Comparison of ENCODE assay signal across 1 cellular context in the genomic region with DNA sequence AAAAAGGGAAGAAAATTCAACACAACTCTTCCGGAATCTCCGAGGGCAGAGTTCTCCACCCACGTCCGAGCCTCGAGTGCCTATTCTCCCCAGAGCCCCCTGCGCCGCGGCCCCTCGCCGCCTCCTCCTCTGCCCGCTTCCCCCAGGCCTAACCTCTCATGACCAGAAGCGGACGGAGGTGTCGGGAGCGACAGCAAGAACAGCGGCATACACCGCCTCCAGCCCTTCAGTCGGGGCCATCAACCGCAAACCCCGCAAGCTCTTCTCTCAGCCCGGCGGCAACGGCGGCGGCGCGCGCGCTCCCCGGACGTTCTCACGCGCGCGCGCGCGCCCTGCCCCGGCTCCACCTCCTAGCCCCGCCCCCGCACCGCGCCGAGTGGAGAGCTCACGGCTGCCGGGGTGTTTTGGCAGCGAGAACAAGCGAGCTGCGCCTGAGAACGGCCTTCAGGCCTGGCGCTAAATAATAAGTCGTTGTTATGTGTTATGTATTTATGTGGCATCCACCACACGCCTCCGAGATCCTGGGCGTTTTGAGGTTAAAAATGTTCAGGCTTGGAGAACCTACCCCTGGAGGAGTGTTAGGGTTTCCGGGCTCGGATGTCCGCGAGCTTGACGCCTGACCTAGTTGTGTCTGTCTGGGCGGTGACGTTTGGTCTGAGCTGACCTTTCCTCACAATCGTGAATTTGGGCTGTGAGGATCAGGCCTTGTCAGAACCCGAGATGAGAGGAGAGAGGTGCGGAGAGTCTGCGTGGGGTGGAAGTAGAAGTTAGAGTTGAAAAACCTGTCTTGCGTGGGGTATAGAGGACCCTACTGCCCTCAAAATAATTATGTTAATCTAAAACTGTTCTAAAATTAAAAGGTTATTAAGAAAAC.
TF ChIP-seq lines count a peak whose summit lies in the region.

A gene with protein sequence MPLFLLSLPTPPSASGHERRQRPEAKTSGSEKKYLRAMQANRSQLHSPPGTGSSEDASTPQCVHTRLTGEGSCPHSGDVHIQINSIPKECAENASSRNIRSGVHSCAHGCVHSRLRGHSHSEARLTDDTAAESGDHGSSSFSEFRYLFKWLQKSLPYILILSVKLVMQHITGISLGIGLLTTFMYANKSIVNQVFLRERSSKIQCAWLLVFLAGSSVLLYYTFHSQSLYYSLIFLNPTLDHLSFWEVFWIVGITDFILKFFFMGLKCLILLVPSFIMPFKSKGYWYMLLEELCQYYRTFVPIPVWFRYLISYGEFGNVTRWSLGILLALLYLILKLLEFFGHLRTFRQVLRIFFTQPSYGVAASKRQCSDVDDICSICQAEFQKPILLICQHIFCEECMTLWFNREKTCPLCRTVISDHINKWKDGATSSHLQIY (minus strand): TSS at position 286 of the 874 bp plus-strand sequence. CDS start 77 bp downstream, at position 209.

TF ChIP-seq in K562, 482 proteins besides CTCF, POLR2A, EP300 and RAD21 (continued from another document and continues in another):
- TF ChIP-seq SNRNP70 (optimal IDR thresholded peaks at IDR 0.05; ENCODE audit: low read depth, low read length) (no peak), SMARCA5 (IDR thresholded peaks at IDR 0.05) (no peak), ARID1B (IDR thresholded peaks at IDR 0.05) (peak; percentile 52; the same call in 1 of the 2 replicates), SIRT6 (IDR thresholded peaks at IDR 0.05; ENCODE audit: low read depth, low read length) (no peak), POLR2AphosphoS5 (IDR thresholded peaks at IDR 0.05; ENCODE audit: control insufficient read depth, insufficient read depth, low read depth, low read length) (peak; percentile 75), RBBP5 (IDR thresholded peaks at IDR 0.05; ENCODE audit: borderline replicate concordance, insufficient read depth, low read length, poor library complexity, severe bottlenecking) (peak; percentile 90), HDAC6 (IDR thresholded peaks at IDR 0.05; ENCODE audit: low read depth, low read length) (no peak), ZSCAN29 (IDR thresholded peaks at IDR 0.05) (no peak), ZZZ3 (IDR thresholded peaks at IDR 0.05) (no peak), ZKSCAN3 (CRISPR knock-in tag; IDR thresholded peaks at IDR 0.05) (no peak), MIER1 (IDR thresholded peaks at IDR 0.05; ENCODE audit: low read depth) (0 out of 2 replicates have a peak, but pooled peaks have one; percentile 50), RUNX1 (IDR thresholded peaks at IDR 0.05; ENCODE audit: low read depth) (no peak), SRF (CRISPR knock-in tag; IDR thresholded peaks at IDR 0.05) (0 out of 4 replicates have a peak, but pooled peaks of 1 of the 2 experiments have one; percentile 11), KDM1A (IDR thresholded peaks at IDR 0.05) (no peak), NFIC (IDR thresholded peaks at IDR 0.05) (peak; percentile 64; the same call in 1 of the 2 replicates), TAL1 (IDR thresholded peaks at IDR 0.05) (no peak)
- TF ChIP-seq, protein P1, sequence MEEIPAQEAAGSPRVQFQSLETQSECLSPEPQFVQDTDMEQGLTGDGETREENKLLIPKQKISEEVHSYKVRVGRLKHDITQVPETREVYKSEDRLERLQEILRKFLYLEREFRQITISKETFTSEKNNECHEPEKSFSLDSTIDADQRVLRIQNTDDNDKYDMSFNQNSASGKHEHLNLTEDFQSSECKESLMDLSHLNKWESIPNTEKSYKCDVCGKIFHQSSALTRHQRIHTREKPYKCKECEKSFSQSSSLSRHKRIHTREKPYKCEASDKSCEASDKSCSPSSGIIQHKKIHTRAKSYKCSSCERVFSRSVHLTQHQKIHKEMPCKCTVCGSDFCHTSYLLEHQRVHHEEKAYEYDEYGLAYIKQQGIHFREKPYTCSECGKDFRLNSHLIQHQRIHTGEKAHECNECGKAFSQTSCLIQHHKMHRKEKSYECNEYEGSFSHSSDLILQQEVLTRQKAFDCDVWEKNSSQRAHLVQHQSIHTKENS (CRISPR knock-in tag; IDR thresholded peaks at IDR 0.05): no peak
- TF ChIP-seq, protein P2, sequence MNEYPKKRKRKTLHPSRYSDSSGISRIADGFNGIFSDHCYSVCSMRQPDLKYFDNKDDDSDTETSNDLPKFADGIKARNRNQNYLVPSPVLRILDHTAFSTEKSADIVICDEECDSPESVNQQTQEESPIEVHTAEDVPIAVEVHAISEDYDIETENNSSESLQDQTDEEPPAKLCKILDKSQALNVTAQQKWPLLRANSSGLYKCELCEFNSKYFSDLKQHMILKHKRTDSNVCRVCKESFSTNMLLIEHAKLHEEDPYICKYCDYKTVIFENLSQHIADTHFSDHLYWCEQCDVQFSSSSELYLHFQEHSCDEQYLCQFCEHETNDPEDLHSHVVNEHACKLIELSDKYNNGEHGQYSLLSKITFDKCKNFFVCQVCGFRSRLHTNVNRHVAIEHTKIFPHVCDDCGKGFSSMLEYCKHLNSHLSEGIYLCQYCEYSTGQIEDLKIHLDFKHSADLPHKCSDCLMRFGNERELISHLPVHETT (CRISPR knock-in tag; conservative IDR thresholded peaks at IDR 0.05 in 1 of 2, IDR thresholded peaks at IDR 0.05 in 1 of 2): no peak; a peak in 1 of 4 replicates
- TF ChIP-seq, protein P3, sequence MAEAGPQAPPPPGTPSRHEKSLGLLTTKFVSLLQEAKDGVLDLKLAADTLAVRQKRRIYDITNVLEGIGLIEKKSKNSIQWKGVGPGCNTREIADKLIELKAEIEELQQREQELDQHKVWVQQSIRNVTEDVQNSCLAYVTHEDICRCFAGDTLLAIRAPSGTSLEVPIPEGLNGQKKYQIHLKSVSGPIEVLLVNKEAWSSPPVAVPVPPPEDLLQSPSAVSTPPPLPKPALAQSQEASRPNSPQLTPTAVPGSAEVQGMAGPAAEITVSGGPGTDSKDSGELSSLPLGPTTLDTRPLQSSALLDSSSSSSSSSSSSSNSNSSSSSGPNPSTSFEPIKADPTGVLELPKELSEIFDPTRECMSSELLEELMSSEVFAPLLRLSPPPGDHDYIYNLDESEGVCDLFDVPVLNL (CRISPR knock-in tag; IDR thresholded peaks at IDR 0.05; ENCODE audit: low read depth): no peak
- TF ChIP-seq, protein P4, sequence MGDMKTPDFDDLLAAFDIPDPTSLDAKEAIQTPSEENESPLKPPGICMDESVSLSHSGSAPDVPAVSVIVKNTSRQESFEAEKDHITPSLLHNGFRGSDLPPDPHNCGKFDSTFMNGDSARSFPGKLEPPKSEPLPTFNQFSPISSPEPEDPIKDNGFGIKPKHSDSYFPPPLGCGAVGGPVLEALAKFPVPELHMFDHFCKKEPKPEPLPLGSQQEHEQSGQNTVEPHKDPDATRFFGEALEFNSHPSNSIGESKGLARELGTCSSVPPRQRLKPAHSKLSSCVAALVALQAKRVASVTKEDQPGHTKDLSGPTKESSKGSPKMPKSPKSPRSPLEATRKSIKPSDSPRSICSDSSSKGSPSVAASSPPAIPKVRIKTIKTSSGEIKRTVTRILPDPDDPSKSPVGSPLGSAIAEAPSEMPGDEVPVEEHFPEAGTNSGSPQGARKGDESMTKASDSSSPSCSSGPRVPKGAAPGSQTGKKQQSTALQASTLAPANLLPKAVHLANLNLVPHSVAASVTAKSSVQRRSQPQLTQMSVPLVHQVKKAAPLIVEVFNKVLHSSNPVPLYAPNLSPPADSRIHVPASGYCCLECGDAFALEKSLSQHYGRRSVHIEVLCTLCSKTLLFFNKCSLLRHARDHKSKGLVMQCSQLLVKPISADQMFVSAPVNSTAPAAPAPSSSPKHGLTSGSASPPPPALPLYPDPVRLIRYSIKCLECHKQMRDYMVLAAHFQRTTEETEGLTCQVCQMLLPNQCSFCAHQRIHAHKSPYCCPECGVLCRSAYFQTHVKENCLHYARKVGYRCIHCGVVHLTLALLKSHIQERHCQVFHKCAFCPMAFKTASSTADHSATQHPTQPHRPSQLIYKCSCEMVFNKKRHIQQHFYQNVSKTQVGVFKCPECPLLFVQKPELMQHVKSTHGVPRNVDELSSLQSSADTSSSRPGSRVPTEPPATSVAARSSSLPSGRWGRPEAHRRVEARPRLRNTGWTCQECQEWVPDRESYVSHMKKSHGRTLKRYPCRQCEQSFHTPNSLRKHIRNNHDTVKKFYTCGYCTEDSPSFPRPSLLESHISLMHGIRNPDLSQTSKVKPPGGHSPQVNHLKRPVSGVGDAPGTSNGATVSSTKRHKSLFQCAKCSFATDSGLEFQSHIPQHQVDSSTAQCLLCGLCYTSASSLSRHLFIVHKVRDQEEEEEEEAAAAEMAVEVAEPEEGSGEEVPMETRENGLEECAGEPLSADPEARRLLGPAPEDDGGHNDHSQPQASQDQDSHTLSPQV (IDR thresholded peaks at IDR 0.05): peak; percentile 74
- TF ChIP-seq, protein P5, sequence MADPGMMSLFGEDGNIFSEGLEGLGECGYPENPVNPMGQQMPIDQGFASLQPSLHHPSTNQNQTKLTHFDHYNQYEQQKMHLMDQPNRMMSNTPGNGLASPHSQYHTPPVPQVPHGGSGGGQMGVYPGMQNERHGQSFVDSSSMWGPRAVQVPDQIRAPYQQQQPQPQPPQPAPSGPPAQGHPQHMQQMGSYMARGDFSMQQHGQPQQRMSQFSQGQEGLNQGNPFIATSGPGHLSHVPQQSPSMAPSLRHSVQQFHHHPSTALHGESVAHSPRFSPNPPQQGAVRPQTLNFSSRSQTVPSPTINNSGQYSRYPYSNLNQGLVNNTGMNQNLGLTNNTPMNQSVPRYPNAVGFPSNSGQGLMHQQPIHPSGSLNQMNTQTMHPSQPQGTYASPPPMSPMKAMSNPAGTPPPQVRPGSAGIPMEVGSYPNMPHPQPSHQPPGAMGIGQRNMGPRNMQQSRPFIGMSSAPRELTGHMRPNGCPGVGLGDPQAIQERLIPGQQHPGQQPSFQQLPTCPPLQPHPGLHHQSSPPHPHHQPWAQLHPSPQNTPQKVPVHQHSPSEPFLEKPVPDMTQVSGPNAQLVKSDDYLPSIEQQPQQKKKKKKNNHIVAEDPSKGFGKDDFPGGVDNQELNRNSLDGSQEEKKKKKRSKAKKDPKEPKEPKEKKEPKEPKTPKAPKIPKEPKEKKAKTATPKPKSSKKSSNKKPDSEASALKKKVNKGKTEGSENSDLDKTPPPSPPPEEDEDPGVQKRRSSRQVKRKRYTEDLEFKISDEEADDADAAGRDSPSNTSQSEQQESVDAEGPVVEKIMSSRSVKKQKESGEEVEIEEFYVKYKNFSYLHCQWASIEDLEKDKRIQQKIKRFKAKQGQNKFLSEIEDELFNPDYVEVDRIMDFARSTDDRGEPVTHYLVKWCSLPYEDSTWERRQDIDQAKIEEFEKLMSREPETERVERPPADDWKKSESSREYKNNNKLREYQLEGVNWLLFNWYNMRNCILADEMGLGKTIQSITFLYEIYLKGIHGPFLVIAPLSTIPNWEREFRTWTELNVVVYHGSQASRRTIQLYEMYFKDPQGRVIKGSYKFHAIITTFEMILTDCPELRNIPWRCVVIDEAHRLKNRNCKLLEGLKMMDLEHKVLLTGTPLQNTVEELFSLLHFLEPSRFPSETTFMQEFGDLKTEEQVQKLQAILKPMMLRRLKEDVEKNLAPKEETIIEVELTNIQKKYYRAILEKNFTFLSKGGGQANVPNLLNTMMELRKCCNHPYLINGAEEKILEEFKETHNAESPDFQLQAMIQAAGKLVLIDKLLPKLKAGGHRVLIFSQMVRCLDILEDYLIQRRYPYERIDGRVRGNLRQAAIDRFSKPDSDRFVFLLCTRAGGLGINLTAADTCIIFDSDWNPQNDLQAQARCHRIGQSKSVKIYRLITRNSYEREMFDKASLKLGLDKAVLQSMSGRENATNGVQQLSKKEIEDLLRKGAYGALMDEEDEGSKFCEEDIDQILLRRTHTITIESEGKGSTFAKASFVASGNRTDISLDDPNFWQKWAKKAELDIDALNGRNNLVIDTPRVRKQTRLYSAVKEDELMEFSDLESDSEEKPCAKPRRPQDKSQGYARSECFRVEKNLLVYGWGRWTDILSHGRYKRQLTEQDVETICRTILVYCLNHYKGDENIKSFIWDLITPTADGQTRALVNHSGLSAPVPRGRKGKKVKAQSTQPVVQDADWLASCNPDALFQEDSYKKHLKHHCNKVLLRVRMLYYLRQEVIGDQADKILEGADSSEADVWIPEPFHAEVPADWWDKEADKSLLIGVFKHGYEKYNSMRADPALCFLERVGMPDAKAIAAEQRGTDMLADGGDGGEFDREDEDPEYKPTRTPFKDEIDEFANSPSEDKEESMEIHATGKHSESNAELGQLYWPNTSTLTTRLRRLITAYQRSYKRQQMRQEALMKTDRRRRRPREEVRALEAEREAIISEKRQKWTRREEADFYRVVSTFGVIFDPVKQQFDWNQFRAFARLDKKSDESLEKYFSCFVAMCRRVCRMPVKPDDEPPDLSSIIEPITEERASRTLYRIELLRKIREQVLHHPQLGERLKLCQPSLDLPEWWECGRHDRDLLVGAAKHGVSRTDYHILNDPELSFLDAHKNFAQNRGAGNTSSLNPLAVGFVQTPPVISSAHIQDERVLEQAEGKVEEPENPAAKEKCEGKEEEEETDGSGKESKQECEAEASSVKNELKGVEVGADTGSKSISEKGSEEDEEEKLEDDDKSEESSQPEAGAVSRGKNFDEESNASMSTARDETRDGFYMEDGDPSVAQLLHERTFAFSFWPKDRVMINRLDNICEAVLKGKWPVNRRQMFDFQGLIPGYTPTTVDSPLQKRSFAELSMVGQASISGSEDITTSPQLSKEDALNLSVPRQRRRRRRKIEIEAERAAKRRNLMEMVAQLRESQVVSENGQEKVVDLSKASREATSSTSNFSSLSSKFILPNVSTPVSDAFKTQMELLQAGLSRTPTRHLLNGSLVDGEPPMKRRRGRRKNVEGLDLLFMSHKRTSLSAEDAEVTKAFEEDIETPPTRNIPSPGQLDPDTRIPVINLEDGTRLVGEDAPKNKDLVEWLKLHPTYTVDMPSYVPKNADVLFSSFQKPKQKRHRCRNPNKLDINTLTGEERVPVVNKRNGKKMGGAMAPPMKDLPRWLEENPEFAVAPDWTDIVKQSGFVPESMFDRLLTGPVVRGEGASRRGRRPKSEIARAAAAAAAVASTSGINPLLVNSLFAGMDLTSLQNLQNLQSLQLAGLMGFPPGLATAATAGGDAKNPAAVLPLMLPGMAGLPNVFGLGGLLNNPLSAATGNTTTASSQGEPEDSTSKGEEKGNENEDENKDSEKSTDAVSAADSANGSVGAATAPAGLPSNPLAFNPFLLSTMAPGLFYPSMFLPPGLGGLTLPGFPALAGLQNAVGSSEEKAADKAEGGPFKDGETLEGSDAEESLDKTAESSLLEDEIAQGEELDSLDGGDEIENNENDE (IDR thresholded peaks at IDR 0.05; ENCODE audit: low read depth, low read length): no peak
- TF ChIP-seq, protein P6, sequence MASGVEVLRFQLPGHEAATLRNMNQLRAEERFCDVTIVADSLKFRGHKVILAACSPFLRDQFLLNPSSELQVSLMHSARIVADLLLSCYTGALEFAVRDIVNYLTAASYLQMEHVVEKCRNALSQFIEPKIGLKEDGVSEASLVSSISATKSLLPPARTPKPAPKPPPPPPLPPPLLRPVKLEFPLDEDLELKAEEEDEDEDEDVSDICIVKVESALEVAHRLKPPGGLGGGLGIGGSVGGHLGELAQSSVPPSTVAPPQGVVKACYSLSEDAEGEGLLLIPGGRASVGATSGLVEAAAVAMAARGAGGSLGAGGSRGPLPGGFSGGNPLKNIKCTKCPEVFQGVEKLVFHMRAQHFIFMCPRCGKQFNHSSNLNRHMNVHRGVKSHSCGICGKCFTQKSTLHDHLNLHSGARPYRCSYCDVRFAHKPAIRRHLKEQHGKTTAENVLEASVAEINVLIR (CRISPR knock-in tag; IDR thresholded peaks at IDR 0.05): no peak
